ENCODE assay signal across 15 cellular contexts in genomic region chr14:52863339-52863700, GRCh38.
DNase-seq lines count a peak whose midpoint lies in the region; ATAC-seq, FAIRE-seq and TF ChIP-seq lines count a peak whose summit lies in the region.
"Had no signal": no experiment of that assay in that cellular context is flagged by ENCODE, and none has a peak within 500 bp of the region (broad histone marks: within the 10 kb centered on the region; RNA-seq: fewer than 3 reads in every experiment).

No MANE protein-coding gene starts in this region.

- TF ChIP-seq CTCF in GM23338 (conservative IDR thresholded peaks at IDR 0.05; ENCODE audit: low read depth in 2 of 2) (no peak), astrocyte (IDR thresholded peaks at IDR 0.05; ENCODE audit: insufficient read depth, low read depth, low read length) (no peak), hepatocyte (IDR thresholded peaks at IDR 0.05; ENCODE audit: poor library complexity) (no peak), BE2C (IDR thresholded peaks at IDR 0.05; ENCODE audit: low read depth, low read length) (no peak)

- H3K4me1 Mint-ChIP-seq in GM23338 (peaks cover 5% of the 10 kb centered on the region; the same call in 1 of the 3 replicates), astrocyte (ENCODE audit: low read depth, unreplicated experiment) (peaks cover 14% of the 10 kb centered on the region)
- H3K4me1 Mint-ChIP-seq: T-helper 17 cell had no signal

- 52% methylated on average over 1 of the region's 1 CpG for WGBS in hepatocyte (ENCODE audit: low lambda C conversion rate, missing lambda C conversion rate)

- H3K4me1 ChIP-seq in GM23338 (ENCODE audit: insufficient read depth) (peaks cover 11% of the 10 kb centered on the region; the same call in 1 of the 2 replicates), astrocyte (ENCODE audit: insufficient read depth, low read length) (peaks cover 12% of the 10 kb centered on the region), hepatocyte (ENCODE audit: insufficient read depth) (peaks cover 3% of the 10 kb centered on the region), skeletal muscle satellite cell (ENCODE audit: control insufficient read depth, insufficient read depth, low read length) (peaks cover 30% of the 10 kb centered on the region), BE2C (no peaks in the 10 kb centered on the region; the same call in none of the 2 replicates)

- H4K20me1 ChIP-seq in GM23338 (replicated peaks; ENCODE audit: insufficient read depth) (no peaks in the 10 kb centered on the region), astrocyte (ENCODE audit: insufficient read depth, low read length) (peaks cover 5% of the 10 kb centered on the region), hepatocyte (ENCODE audit: insufficient read depth, poor library complexity, severe bottlenecking) (no peaks in the 10 kb centered on the region)

- ATAC-seq in GM23338 (no peak), GM19023 (IDR thresholded peaks at IDR 0.05; ENCODE audit: unreplicated experiment) (no peak)
- ATAC-seq: T-helper 17 cell had no signal

- no peak overlapping the region for H3K4me3 Mint-ChIP-seq in GM23338
- H3K4me3 Mint-ChIP-seq in astrocyte (ENCODE audit: unreplicated experiment): no peak overlapping the region
- H3K4me3 Mint-ChIP-seq: activated T-helper 1 cell treated with anti-CD3 and anti-CD28 coated beads, Interleukin-12 subunit alpha, Interleukin-12 subunit beta, Interleukin-2, Interleukin-4 antibody, amounts not matched to agents 30 ng/mL and 10 ng/mL and 1 ng/mL, durations not matched to agents 14 hours and 24 hours and 36 hours; T-helper 17 cell had no signal

- H3K9ac ChIP-seq in astrocyte (ENCODE audit: low read length): peak overlapping the region; percentile 63
- H3K9ac ChIP-seq in skeletal muscle satellite cell (ENCODE audit: low read depth, low read length): peak overlapping the region; percentile 73

- no peak for DNase-seq in GM23338 (ENCODE audit: low spot score)
- DNase-seq in astrocyte (ENCODE audit: low read depth): no peak
- DNase-seq in hepatocyte (ENCODE audit: low spot score): no peak
- no peak for DNase-seq in BE2C
- DNase-seq in hepatic stellate cell (ENCODE audit: low spot score): no peak
- DNase-seq in substantia nigra (lab: John Stamatoyannopoulos, UW): no peak
- DNase-seq: activated CD4-positive, CD25-positive, alpha-beta regulatory T cell; activated CD8-positive, alpha-beta memory T cell treated with anti-CD3 and anti-CD28 coated beads for 24 hours; NCI-H1436 treated with DMSO at 0.1 percent for 48 hours; T-helper 17 cell had no signal

- H3K27me3 ChIP-seq in GM23338 (ENCODE audit: insufficient read depth) (no peaks in the 10 kb centered on the region), astrocyte (ENCODE audit: insufficient read depth, low read length) (no peaks in the 10 kb centered on the region), hepatocyte (no peaks in the 10 kb centered on the region), skeletal muscle satellite cell (ENCODE audit: control insufficient read depth, insufficient read depth, low read length) (no peaks in the 10 kb centered on the region), BE2C (no peaks in the 10 kb centered on the region)

- H3F3A ChIP-seq in GM23338 (replicated peaks; ENCODE audit: low read depth): no peaks in the 10 kb centered on the region

- H3K36me3 Mint-ChIP-seq in GM23338 (ENCODE audit: low read depth): peaks cover 45% of the 10 kb centered on the region
- H3K36me3 Mint-ChIP-seq in astrocyte (ENCODE audit: low read depth, unreplicated experiment): peaks cover 19% of the 10 kb centered on the region

- H3K9me2 ChIP-seq in GM23338 (ENCODE audit: insufficient read depth) (no peaks in the 10 kb centered on the region), hepatocyte (replicated peaks; ENCODE audit: insufficient read depth) (peaks cover 3% of the 10 kb centered on the region)

- no peaks in the 10 kb centered on the region for H3K9me3 Mint-ChIP-seq in GM23338
- no peaks in the 10 kb centered on the region for H3K9me3 Mint-ChIP-seq in astrocyte (ENCODE audit: unreplicated experiment)
- H3K9me3 Mint-ChIP-seq: activated T-helper 1 cell treated with anti-CD3 and anti-CD28 coated beads, Interleukin-12 subunit alpha, Interleukin-12 subunit beta, Interleukin-2, Interleukin-4 antibody, amounts not matched to agents 30 ng/mL and 10 ng/mL and 1 ng/mL, durations not matched to agents 14 hours and 24 hours and 36 hours had no signal

- H3K4me3 ChIP-seq in GM23338: no peak overlapping the region
- no peak overlapping the region for H3K4me3 ChIP-seq in astrocyte (ENCODE audit: insufficient read depth, low read depth, low read length)
- no peak overlapping the region for H3K4me3 ChIP-seq in hepatocyte
- H3K4me3 ChIP-seq in skeletal muscle satellite cell (ENCODE audit: low read length): peak overlapping the region; percentile 13
- H3K4me3 ChIP-seq in BE2C (ENCODE audit: low read depth, low read length): no peak overlapping the region
- H3K4me3 ChIP-seq: coronary artery had no signal

- H3K9me3 ChIP-seq in astrocyte (ENCODE audit: insufficient read depth, low read depth, low read length) (no peaks in the 10 kb centered on the region), hepatocyte (ENCODE audit: low read depth) (no peaks in the 10 kb centered on the region), skeletal muscle satellite cell (replicated peaks; ENCODE audit: low read length) (no peaks in the 10 kb centered on the region), BE2C (no peaks in the 10 kb centered on the region)

- H3K27ac Mint-ChIP-seq in GM23338 (no peak overlapping the region), astrocyte (ENCODE audit: unreplicated experiment) (peak overlapping the region; percentile 56)
- H3K27ac Mint-ChIP-seq: activated T-helper 1 cell treated with anti-CD3 and anti-CD28 coated beads, Interleukin-12 subunit alpha, Interleukin-12 subunit beta, Interleukin-2, Interleukin-4 antibody, amounts not matched to agents 30 ng/mL and 10 ng/mL and 1 ng/mL, durations not matched to agents 14 hours and 24 hours and 36 hours; progenitor cell of endocrine pancreas; T-helper 17 cell had no signal

- H3K27ac ChIP-seq in GM23338 (ENCODE audit: low read depth): peak overlapping the region; percentile 7; the same call in 1 of the 2 replicates
- peak overlapping the region; percentile 78 for H3K27ac ChIP-seq in astrocyte (ENCODE audit: low read depth, low read length)
- H3K27ac ChIP-seq in hepatocyte: peak overlapping the region; percentile 53
- no peak overlapping the region for H3K27ac ChIP-seq in substantia nigra (ENCODE audit: low read depth, low read length, poor library complexity, severe bottlenecking)

- H3K36me3 ChIP-seq in GM23338 (ENCODE audit: insufficient read depth) (peaks cover 15% of the 10 kb centered on the region), astrocyte (ENCODE audit: insufficient read depth, low read length) (peaks cover 63% of the 10 kb centered on the region), hepatocyte (replicated peaks; ENCODE audit: insufficient read depth, low read depth) (no peaks in the 10 kb centered on the region), skeletal muscle satellite cell (ENCODE audit: insufficient read depth, low read length) (peaks cover 91% of the 10 kb centered on the region), BE2C (peaks cover 91% of the 10 kb centered on the region)

- H2AFZ ChIP-seq in GM23338 (no peak overlapping the region), astrocyte (ENCODE audit: low read depth, low read length) (no peak overlapping the region), hepatocyte (no peak overlapping the region)

- no peak for FAIRE-seq in astrocyte (lab: Jason Lieb, UNC)

- H3K27me3 Mint-ChIP-seq in GM23338 (ENCODE audit: insufficient read depth, low read depth, poor library complexity) (no peaks in the 10 kb centered on the region), astrocyte (ENCODE audit: low read depth, unreplicated experiment) (no peaks in the 10 kb centered on the region)
- H3K27me3 Mint-ChIP-seq: progenitor cell of endocrine pancreas, T-helper 17 cell had no signal

- no peaks in the 10 kb centered on the region for H3K79me2 ChIP-seq in GM23338 (replicated peaks; ENCODE audit: insufficient read depth)
- peaks cover 37% of the 10 kb centered on the region for H3K79me2 ChIP-seq in astrocyte (ENCODE audit: insufficient read depth, low read length)
- peaks cover 2% of the 10 kb centered on the region for H3K79me2 ChIP-seq in hepatocyte

- H3K4me2 ChIP-seq in GM23338: no peak overlapping the region
- H3K4me2 ChIP-seq in astrocyte (ENCODE audit: low read length): peak overlapping the region; percentile 46
- H3K4me2 ChIP-seq in hepatocyte: peak overlapping the region; percentile 40
- peak overlapping the region; percentile 52 for H3K4me2 ChIP-seq in skeletal muscle satellite cell (ENCODE audit: low read length)

TF ChIP-seq in GM23338, 12 proteins besides CTCF, POLR2A, EP300 and RAD21 (continues in another document):
- TF ChIP-seq ZNF114 (CRISPR knock-in tag; IDR thresholded peaks at IDR 0.05) (no peak), EZH2 (IDR thresholded peaks at IDR 0.05; ENCODE audit: low read depth, unreplicated experiment) (no peak)
